Comparison of ENCODE assay signal across 8 cellular contexts in genomic region chr2:73779472-73780241, GRCh38. TPM values are rescaled to one million over a fixed set of nuclear protein-coding genes. Genes with fewer than 3 reads are reported as not detected.
DNase-seq lines count a peak whose midpoint lies in the region; ATAC-seq, FAIRE-seq and TF ChIP-seq lines count a peak whose summit lies in the region.

DUSP11 (minus strand) TSS chr2:73780103; CDS start chr2:73779974, 129 bp downstream.

- 0 out of 2 replicates have a peak, but pooled peaks cover 3% of the 10 kb centered on the region for H3K79me1 ChIP-seq in H1 (ENCODE audit: low read depth, low read length)
- peaks cover 2% of the 10 kb centered on the region for H3K79me1 ChIP-seq in mesenchymal stem cell (replicated peaks; ENCODE audit: low read length, poor library complexity, severe bottlenecking)

- H2BK15ac ChIP-seq in H1 (ENCODE audit: low read length) (no peak within 1 kb of the TSS), mesenchymal stem cell (ENCODE audit: low read depth, poor library complexity, severe bottlenecking) (peak within 1 kb of the TSS; percentile 80)

- peak within 1 kb of the TSS; percentile 68 to 99 (median 94) for H3K4me3 ChIP-seq in H1 (ENCODE audit: extremely low read depth in 1 of 4, insufficient read depth in 2 of 4, low read depth in 3 of 4, low read length in 4 of 4)
- peak within 1 kb of the TSS; percentile 92 to 96 for H3K4me3 ChIP-seq in mesenchymal stem cell (ENCODE audit: insufficient read depth in 1 of 2, low read depth in 1 of 2, low read length in 2 of 2)

- CTCF ChIA-PET in activated CD8-positive, alpha-beta memory T cell treated with anti-CD3 and anti-CD28 coated beads for 36 hours (lab: Charles Lee), result no interaction called here
- CTCF ChIA-PET in H1 (lab: Charles Lee; ENCODE audit: partially characterized antibody), result interaction anchor here (0.6 to 1.1 kb wide), 3 partner anchors 30 to 48 kb away, joined by 3 to 4 read pairs (median 4); no protein-coding TSS in a partner anchor

- H3K4me1 ChIP-seq in H1 (replicated peaks in 1 of 4; ENCODE audit: control insufficient read depth in 3 of 4, insufficient read depth in 4 of 4, low read length in 3 of 4) (no peaks in the 10 kb centered on the region; a peak in 1 of 7 replicates), mesenchymal stem cell (ENCODE audit: control insufficient read depth, insufficient read depth, low read depth, low read length) (peaks cover 8% of the 10 kb centered on the region)

- peaks cover 7% of the 10 kb centered on the region for H3K23me2 ChIP-seq in H1 (ENCODE audit: low read depth, low read length)

- no peak for TF ChIP-seq EP300 in H1 (IDR thresholded peaks at IDR 0.05; ENCODE audit: borderline replicate concordance in 1 of 2, low read depth in 2 of 2, low read length in 2 of 2)

- DNase-seq in COLO668 (lab: John Stamatoyannopoulos, UW; ENCODE audit: unreplicated experiment) (peak; percentile 94), HS-5 (ENCODE audit: low read depth) (peak; percentile 78), H1 (ENCODE audit: low read depth in 1 of 2, low spot score in 2 of 2) (peak; percentile 93 to 99), mesenchymal stem cell (peak; percentile 95)
- DNase-seq in NK-92 treated with Interleukin-12 subunit alpha and Interleukin-12 subunit beta, amount 100 ng/mL, for 24 hours (lab: John Stamatoyannopoulos, UW), result peak; percentile 92
- peak; percentile 96 for DNase-seq in stimulated activated CD8-positive, alpha-beta memory T cell treated with anti-CD3 and anti-CD28 coated beads, Interleukin-15, amount 100 ng/mL, for 1 hour (ENCODE audit: low read depth)

- H4K91ac ChIP-seq in H1 (replicated peaks; ENCODE audit: insufficient read length, low read length), result peak within 1 kb of the TSS; percentile 49
- peak within 1 kb of the TSS; percentile 64 for H4K91ac ChIP-seq in mesenchymal stem cell (ENCODE audit: low read length)

- H3K9ac ChIP-seq in H1 (replicated peaks in 1 of 4; ENCODE audit: extremely low read depth in 1 of 4, low read depth in 3 of 4, low read length in 3 of 4) (peak within 1 kb of the TSS; percentile 67 to 95 (median 88)), mesenchymal stem cell (ENCODE audit: low read length) (peak within 1 kb of the TSS; percentile 98)

- H2BK120ac ChIP-seq in H1 (replicated peaks; ENCODE audit: low read depth, low read length) (no peak within 1 kb of the TSS), mesenchymal stem cell (ENCODE audit: low read depth, low read length) (peak within 1 kb of the TSS; percentile 22)

- ATAC-seq in GM19467 (IDR thresholded peaks at IDR 0.05; ENCODE audit: unreplicated experiment), result peak; percentile 98

- H2BK12ac ChIP-seq in H1 (ENCODE audit: low read depth, low read length) (peak within 1 kb of the TSS; percentile 91; the same call in 1 of the 2 replicates), mesenchymal stem cell (ENCODE audit: low read length in 2 of 2) (peak within 1 kb of the TSS in 1 of 2 experiments; percentile 47)

- H3K18ac ChIP-seq in H1 (ENCODE audit: extremely low read depth, low read length) (peak within 1 kb of the TSS; percentile 54; the same call in 1 of the 2 replicates), mesenchymal stem cell (ENCODE audit: low read depth in 1 of 2, low read length in 2 of 2) (peak within 1 kb of the TSS; percentile 98 to 99)

- peak; percentile 74 to 98 (median 76) for TF ChIP-seq CTCF in H1 (IDR thresholded peaks at IDR 0.05; ENCODE audit: control extremely low read depth in 1 of 3, insufficient read depth in 1 of 3, low read depth in 1 of 3, low read length in 3 of 3)

- H3K27me3 ChIP-seq in H1 (replicated peaks in 1 of 4; ENCODE audit: control insufficient read depth in 3 of 4, extremely low read depth in 1 of 4, insufficient read depth in 3 of 4, low read length in 3 of 4) (no peaks in the 10 kb centered on the region), mesenchymal stem cell (ENCODE audit: control insufficient read depth in 1 of 2, insufficient read depth in 1 of 2, low read length in 2 of 2) (no peaks in the 10 kb centered on the region)

- H2BK5ac ChIP-seq in H1 (ENCODE audit: low read depth, low read length) (peak within 1 kb of the TSS; percentile 87), mesenchymal stem cell (ENCODE audit: low read depth, low read length, poor library complexity, severe bottlenecking) (peak within 1 kb of the TSS; percentile 95)

- TF ChIP-seq RAD21 in H1 (IDR thresholded peaks at IDR 0.05 in 1 of 2, conservative IDR thresholded peaks at IDR 0.05 in 1 of 2; ENCODE audit: low read depth in 2 of 2, low read length in 2 of 2), result peak; percentile 44 to 54

- H3K56ac ChIP-seq in H1 (replicated peaks; ENCODE audit: insufficient read length, low read depth, low read length), result peak within 1 kb of the TSS; percentile 0

- H3K36me3 ChIP-seq in H1 (ENCODE audit: control insufficient read depth in 2 of 4, insufficient read depth in 4 of 4, low read length in 3 of 4), result peaks cover 3 to 13% (median 6%) of the 10 kb centered on the region in 4 experiments; a peak in 3 of 8 replicates
- peaks cover 3 to 29% of the 10 kb centered on the region in 2 experiments for H3K36me3 ChIP-seq in mesenchymal stem cell (ENCODE audit: control insufficient read depth in 1 of 2, insufficient read depth in 2 of 2, low read depth in 1 of 2, low read length in 2 of 2)

- no peaks in the 10 kb centered on the region for H4K20me1 ChIP-seq in H1 (replicated peaks in 1 of 2; ENCODE audit: control insufficient read depth in 1 of 2, insufficient read depth in 2 of 2, low read length in 2 of 2)

- H3K9me3 ChIP-seq in H1 (ENCODE audit: insufficient read depth in 2 of 2, low read depth in 1 of 2, low read length in 1 of 2) (no peaks in the 10 kb centered on the region), mesenchymal stem cell (ENCODE audit: control insufficient read depth, low read length) (no peaks in the 10 kb centered on the region)

- WGBS in H1 (ENCODE audit: extremely low coverage in 1 of 2, insufficient coverage in 1 of 2, insufficient read length in 1 of 2, insufficient replicate concordance in 2 of 2, low coverage in 1 of 2, low lambda C conversion rate in 2 of 2, missing lambda C conversion rate in 1 of 2), 2 experiments, result 2% methylated on average over 41 of the region's 41 CpGs; no CpG with 5 or more reads in 1 of the 2 experiments
- under 1% methylated on average over 41 of the region's 41 CpGs for WGBS in mesenchymal stem cell

- H3K4ac ChIP-seq in H1 (replicated peaks; ENCODE audit: insufficient read length, low read depth, low read length) (no peak within 1 kb of the TSS), mesenchymal stem cell (ENCODE audit: low read depth in 1 of 2, low read length in 2 of 2) (peak within 1 kb of the TSS; percentile 73 to 98)

- POLR2A ChIA-PET in activated CD8-positive, alpha-beta memory T cell treated with anti-CD3 and anti-CD28 coated beads for 36 hours (lab: Charles Lee), result no interaction called here
- POLR2A ChIA-PET in H1 (lab: Charles Lee; ENCODE audit: partially characterized antibody), result no interaction called here

- H3K14ac ChIP-seq in H1 (ENCODE audit: insufficient read length) (no peak within 1 kb of the TSS), mesenchymal stem cell (ENCODE audit: low read length in 2 of 2) (peak within 1 kb of the TSS in 1 of 2 experiments; percentile 98)

- H4K8ac ChIP-seq in H1 (ENCODE audit: extremely low read depth, insufficient read depth, low read length), result peak within 1 kb of the TSS; percentile 79; the same call in 1 of the 2 replicates
- H4K8ac ChIP-seq in mesenchymal stem cell (ENCODE audit: low read length), result peak within 1 kb of the TSS; percentile 99

- no peak within 1 kb of the TSS for H3K23ac ChIP-seq in H1 (ENCODE audit: insufficient read length)
- H3K23ac ChIP-seq in mesenchymal stem cell (ENCODE audit: low read length in 2 of 2), result peak within 1 kb of the TSS in 1 of 2 experiments; percentile 75

- H3K79me2 ChIP-seq in H1 (ENCODE audit: control insufficient read depth in 1 of 2, insufficient read depth in 2 of 2, low read length in 2 of 2), result peaks cover 0 to 17% of the 10 kb centered on the region in 2 experiments; a peak in 2 of 4 replicates

- H2BK20ac ChIP-seq in H1 (ENCODE audit: low read length), result no peak within 1 kb of the TSS

- peak within 1 kb of the TSS; percentile 54 to 82 for H3K4me2 ChIP-seq in H1 (ENCODE audit: insufficient read depth in 1 of 2, low read depth in 2 of 2, low read length in 2 of 2)
- H3K4me2 ChIP-seq in mesenchymal stem cell (ENCODE audit: low read length, poor library complexity, severe bottlenecking), result peak within 1 kb of the TSS; percentile 55

- H2AK5ac ChIP-seq in H1 (ENCODE audit: low read depth, low read length) (no peak within 1 kb of the TSS), mesenchymal stem cell (ENCODE audit: low read length, severe bottlenecking) (peak within 1 kb of the TSS; percentile 72)

- H3K27ac ChIP-seq in H1 (ENCODE audit: low read depth, low read length) (peak within 1 kb of the TSS; percentile 85), mesenchymal stem cell (ENCODE audit: low read length, poor library complexity, severe bottlenecking) (peak within 1 kb of the TSS; percentile 80)

- no peak for FAIRE-seq in H1 (lab: Jason Lieb, UNC)

- H2AFZ ChIP-seq in H1 (ENCODE audit: low read length), result peak within 1 kb of the TSS; percentile 96
- H2AFZ ChIP-seq in mesenchymal stem cell (ENCODE audit: low read depth, low read length), result peak within 1 kb of the TSS; percentile 97

- peak; percentile 76 to 78 for TF ChIP-seq POLR2A in H1 (IDR thresholded peaks at IDR 0.05; ENCODE audit: control extremely low read depth in 1 of 2, low read depth in 2 of 2, low read length in 2 of 2)

- H4K5ac ChIP-seq in H1 (ENCODE audit: insufficient read length, low read depth, low read length), result no peak within 1 kb of the TSS

TF ChIP-seq in H1, 55 proteins besides CTCF, POLR2A, EP300 and RAD21 (continues in another document):
- TF ChIP-seq RBBP5 (IDR thresholded peaks at IDR 0.05; ENCODE audit: borderline replicate concordance, low read depth, low read length), result peak; percentile 81
- TF ChIP-seq KDM1A (IDR thresholded peaks at IDR 0.05; ENCODE audit: borderline replicate concordance, low read length), result no peak
- peak; percentile 75 for TF ChIP-seq KDM4A (IDR thresholded peaks at IDR 0.05; ENCODE audit: low read depth, low read length, severe bottlenecking)

RNA-seq across cellular contexts. Expression of gene DUSP11, which starts in this region (rescaled TPM):
- 10 to 100 TPM; 30.8 to 32.1 TPM for total RNA-seq in activated CD8-positive, alpha-beta memory T cell treated with anti-CD3 and anti-CD28 coated beads for 36 hours
- 17.8 and 19.1 TPM in 2 replicates for total RNA-seq in H1 (2021; fragmentation: NEBNext Ultra II Directional; extraction: Animal tissue kit (Norgen Biotek cat#: 25700))
- 7.0 and 12.2 TPM in 2 replicates for polyA plus RNA-seq in H1 (2011; rRNA removed)
- 13.8 TPM for polyA plus RNA-seq in H1 (2011; cell fraction: cytosol; rRNA removed)
- 5.2 TPM for polyA plus RNA-seq in H1 (2011; cell fraction: nucleus; rRNA removed)
- 9.8 to 16.3 TPM (median 10.9 TPM) in 4 replicates for polyA plus RNA-seq in H1 (2012, experiment 1 of 2)
- polyA plus RNA-seq in H1 (2012, experiment 2 of 2), result 9.0 TPM
- polyA plus RNA-seq in H1 (2013, experiment 1 of 2), result 14.5 TPM
- polyA plus RNA-seq in H1 (2013, experiment 2 of 2), result 14.2 TPM
- 5.9 and 9.1 TPM in 2 replicates for polyA minus RNA-seq in H1 (2011; rRNA and poly(A)+ RNA removed)
- polyA minus RNA-seq in H1 (2011; cell fraction: cytosol; rRNA and poly(A)+ RNA removed), result 9.0 TPM
- 13.1 TPM for polyA minus RNA-seq in H1 (2011; cell fraction: nucleus; rRNA and poly(A)+ RNA removed)
- 30.0 TPM for polyA plus RNA-seq in mesenchymal stem cell (2013, experiment 1 of 2)
- 38.6 TPM for polyA plus RNA-seq in mesenchymal stem cell (2013, experiment 2 of 2)

Comparison
In these comparisons a context has a peak if more than half of its experiments do, and no peak if none do; other contexts are left out.
1. Peak in every context shown above with its lines: DNase-seq, ATAC-seq, H3K4me3 ChIP-seq and H3K27ac ChIP-seq.